13 cellular contexts compared by ENCODE assay signal in the genomic region with DNA sequence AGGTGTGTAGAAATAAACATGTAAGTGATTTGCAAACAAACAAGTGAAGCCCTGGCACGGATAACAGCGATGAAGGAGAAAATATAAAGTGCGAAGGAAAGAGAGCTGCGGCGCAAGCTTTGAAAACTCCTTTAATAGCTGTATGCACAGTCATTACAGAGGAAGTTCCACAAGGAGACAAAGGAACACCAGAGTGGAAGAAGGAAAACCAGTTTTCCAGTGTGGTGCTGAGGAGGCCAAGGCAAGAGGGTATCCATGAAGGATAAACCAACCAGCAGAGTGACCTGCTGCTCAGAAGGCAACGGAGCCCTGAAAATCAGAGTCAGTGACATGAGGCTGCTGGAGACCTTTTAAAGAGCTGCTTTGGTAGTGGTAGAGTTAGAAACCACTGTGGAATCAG.
"Had no signal": no experiment of that assay in that cellular context is flagged by ENCODE, and none has a peak within 500 bp of the region (broad histone marks: within the 10 kb centered on the region; RNA-seq: fewer than 3 reads in every experiment).

No MANE protein-coding gene starts in this region.

- H3K4me3 Mint-ChIP-seq: activated naive CD4-positive, alpha-beta T cell treated with anti-CD3 and anti-CD28 coated beads, Interleukin-2, amount 10 ng/mL, durations not matched to agents 7 days and 5 days had no signal

- H3K27ac ChIP-seq: ovary had no signal

- H3K27ac Mint-ChIP-seq: activated naive CD4-positive, alpha-beta T cell treated with anti-CD3 and anti-CD28 coated beads, Interleukin-2, amount 10 ng/mL, durations not matched to agents 7 days and 5 days had no signal

- H3K27me3 ChIP-seq: heart left ventricle, ovary, sigmoid colon had no signal

- H3K4me3 ChIP-seq: lung, ovary, sigmoid colon had no signal

- DNase-seq: activated CD4-positive, alpha-beta T cell treated with anti-CD3 and anti-CD28 coated beads for 1 hour; activated CD4-positive, alpha-beta T cell treated with anti-CD3 and anti-CD28 coated beads, Interleukin-2, amount 50 U/mL, for 4 hours; activated naive CD4-positive, alpha-beta T cell treated with anti-CD3 and anti-CD28 coated beads, Interleukin-2, amount 10 ng/mL, durations not matched to agents 7 days and 5 days; activated T-cell treated with anti-CD3 and anti-CD28 coated beads for 4 hours; cortex of kidney; effector CD8-positive, alpha-beta T cell; heart left ventricle; midbrain; ovary; sigmoid colon; stimulated activated CD4-positive, alpha-beta T cell treated with anti-CD3 and anti-CD28 coated beads, Interleukin-1b, Interleukin-23, amount 100 ng/mL, for 48 hours; T-helper 9 cell had no signal

- H3K36me3 ChIP-seq: heart left ventricle, ovary, sigmoid colon had no signal

- H3K9me3 ChIP-seq: heart left ventricle, ovary, sigmoid colon had no signal

- H3K27me3 Mint-ChIP-seq: activated naive CD4-positive, alpha-beta T cell treated with anti-CD3 and anti-CD28 coated beads, Interleukin-2, amount 10 ng/mL, durations not matched to agents 7 days and 5 days had no signal

- H3K9me3 Mint-ChIP-seq: activated naive CD4-positive, alpha-beta T cell treated with anti-CD3 and anti-CD28 coated beads, Interleukin-2, amount 10 ng/mL, durations not matched to agents 7 days and 5 days had no signal
